7 cellular contexts compared by ENCODE assay signal in genomic region chr2:96538487-96539214, GRCh38. TPM values are rescaled to one million over a fixed set of nuclear protein-coding genes. Genes with fewer than 3 reads are reported as not detected.
A peak's percentile ranks its signal among the peaks of the same experiment; 100 is the strongest.
DNase-seq lines count a peak whose midpoint lies in the region; ATAC-seq, FAIRE-seq and TF ChIP-seq lines count a peak whose summit lies in the region.

No MANE protein-coding gene starts in this region.

- TF ChIP-seq CTCF in MM.1S (IDR thresholded peaks at IDR 0.05; ENCODE audit: low read length) = no peak

- H3K4me3 ChIP-seq in MM.1S (ENCODE audit: low read length) = peak overlapping the region; percentile 92

- peaks cover 75% of the 10 kb centered on the region for H3F3A ChIP-seq in MM.1S (ENCODE audit: insufficient read depth, low read length)

- ATAC-seq in HG02642 (IDR thresholded peaks at IDR 0.05; ENCODE audit: poor library complexity, unreplicated experiment) = no peak

- peak overlapping the region; percentile 99 for H3K9ac ChIP-seq in MM.1S (ENCODE audit: low read length)

- H3K27me3 ChIP-seq in MM.1S (replicated peaks; ENCODE audit: insufficient read depth, low read length) = no peaks in the 10 kb centered on the region

- DNase-seq in MM.1S = peak; percentile 90
- peak; percentile 80 for DNase-seq in activated T-helper 1 cell treated with Interleukin-2 at 50 U/mL for 16 hours (ENCODE audit: low read depth)
- peak; percentile 63 to 66 for DNase-seq in frontal cortex (ENCODE audit: low spot score in 2 of 2)
- peak; percentile 44 for DNase-seq in occipital lobe (lab: John Stamatoyannopoulos, UW)
- DNase-seq in superior temporal gyrus (ENCODE audit: extremely low spot score) = peak; percentile 78
- no peak for DNase-seq in NCI-H1694 (lab: John Stamatoyannopoulos, UW)

- no peaks in the 10 kb centered on the region for H3K9me2 ChIP-seq in MM.1S (replicated peaks; ENCODE audit: insufficient read depth, low read length)

- no peaks in the 10 kb centered on the region for H3K9me3 ChIP-seq in MM.1S (replicated peaks; ENCODE audit: insufficient read depth, low read length)

- H3K79me2 ChIP-seq in MM.1S (ENCODE audit: low read length) = peaks cover 75% of the 10 kb centered on the region

- H3K4me2 ChIP-seq in MM.1S (ENCODE audit: low read depth, low read length) = peak overlapping the region; percentile 96

- H3K27ac ChIP-seq in MM.1S (ENCODE audit: low read length) = peak overlapping the region; percentile 95

- H2AFZ ChIP-seq in MM.1S (ENCODE audit: low read length) = no peak overlapping the region

- no peak for FAIRE-seq in frontal cortex (lab: Jason Lieb, UNC)

- H3K36me3 ChIP-seq in MM.1S (replicated peaks; ENCODE audit: insufficient read depth, low read length) = peaks cover 4% of the 10 kb centered on the region; the same call in 1 of the 2 replicates

- peaks cover 56% of the 10 kb centered on the region for H4K20me1 ChIP-seq in MM.1S (ENCODE audit: insufficient read depth, low read length)

- H3K4me1 ChIP-seq in MM.1S (ENCODE audit: low read length) = peaks cover 70% of the 10 kb centered on the region

RNA-seq across cellular contexts. Expression of gene ARID5A, which starts 2.1 kb away (rescaled TPM):
- total RNA-seq in frontal cortex (1.6 TPM), occipital lobe (1.2 TPM)

RNA-seq across cellular contexts. Expression of gene NEURL3, which starts 33.5 kb away (rescaled TPM):
- not detected for total RNA-seq in frontal cortex
- 0.16 TPM for total RNA-seq in occipital lobe
